Comparison of ENCODE assay signal across 30 cellular contexts in the genomic region with DNA sequence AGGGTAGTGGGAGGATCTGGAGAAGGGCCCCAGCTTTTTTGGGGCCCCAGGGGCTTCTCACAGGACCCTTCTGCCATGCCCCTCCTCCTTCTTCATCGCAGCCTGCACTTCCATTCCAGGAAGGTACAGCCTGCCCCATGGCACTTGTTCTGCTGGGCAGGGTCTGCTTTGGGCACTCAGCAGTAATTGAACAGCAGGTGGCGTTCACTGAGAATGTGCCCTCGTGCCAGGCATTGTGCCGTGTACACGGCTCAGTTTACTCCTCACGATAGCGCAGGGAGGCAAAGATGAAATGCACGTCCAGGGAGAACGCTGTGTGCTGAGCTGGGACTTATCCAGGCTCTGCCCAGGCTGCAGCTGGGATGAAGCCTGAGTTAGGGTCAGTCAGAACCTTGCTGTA. TPM values are rescaled to one million over a fixed set of nuclear protein-coding genes. Genes with fewer than 3 reads are reported as not detected.
A peak's percentile ranks its signal among the peaks of the same experiment; 100 is the strongest.
DNase-seq lines count a peak whose midpoint lies in the region; ATAC-seq, FAIRE-seq and TF ChIP-seq lines count a peak whose summit lies in the region.
"Had no signal": no experiment of that assay in that cellular context is flagged by ENCODE, and none has a peak within 500 bp of the region (broad histone marks: within the 10 kb centered on the region; RNA-seq: fewer than 3 reads in every experiment).

No MANE protein-coding gene starts in this region.

- no peak overlapping the region for H4K5ac ChIP-seq in H9 (ENCODE audit: insufficient read length, low read depth, low read length)

- no peaks in the 10 kb centered on the region; the same call in 1 of the 2 replicates for H3K27me3 Mint-ChIP-seq in H9 (ENCODE audit: low read depth)
- H3K27me3 Mint-ChIP-seq in activated CD4-positive, alpha-beta T cell treated with anti-CD3 and anti-CD28 coated beads, Interleukin-2, amount 10 ng/mL, durations not matched to agents 7 days and 5 days = peaks cover 2% of the 10 kb centered on the region

- POLR2A ChIA-PET in activated CD4-positive, alpha-beta T cell treated with anti-CD3 and anti-CD28 coated beads, Interleukin-2, amount 10 ng/mL, durations not matched to agents 7 days and 5 days (lab: Charles Lee) = no interaction called here

- H3K23me2 ChIP-seq in H9 (ENCODE audit: insufficient read length, low read depth, low read length, poor library complexity, severe bottlenecking) = no peaks in the 10 kb centered on the region

- no peak overlapping the region for H3K4me2 ChIP-seq in H9 (ENCODE audit: insufficient read depth, insufficient read length, low read length)
- H3K4me2 ChIP-seq in OCI-LY1 (ENCODE audit: low read length) = no peak overlapping the region
- H3K4me2 ChIP-seq in osteoblast (ENCODE audit: insufficient read depth, low read length) = no peak overlapping the region
- H3K4me2 ChIP-seq: KMS-11, smooth muscle cell had no signal

- H2BK15ac ChIP-seq in H9 (ENCODE audit: low read depth, low read length) = no peak overlapping the region

- CTCF ChIA-PET in activated CD4-positive, alpha-beta T cell treated with anti-CD3 and anti-CD28 coated beads, Interleukin-2, amount 10 ng/mL, durations not matched to agents 7 days and 5 days (lab: Charles Lee) = no interaction called here

- no peak overlapping the region for H3K27ac Mint-ChIP-seq in H9
- no peak overlapping the region for H3K27ac Mint-ChIP-seq in activated CD4-positive, alpha-beta T cell treated with anti-CD3 and anti-CD28 coated beads, Interleukin-2, amount 10 ng/mL, durations not matched to agents 7 days and 5 days
- H3K27ac Mint-ChIP-seq: CD8-positive, alpha-beta T cell had no signal

- H3K27ac ChIP-seq in H9 (ENCODE audit: insufficient read length, low read depth, low read length) (no peak overlapping the region), OCI-LY1 (ENCODE audit: low read depth, low read length, poor library complexity, severe bottlenecking) (no peak overlapping the region), kidney (ENCODE audit: low read depth in 2 of 2, low read length in 2 of 2) (no peak overlapping the region), osteoblast (ENCODE audit: low read depth, low read length) (no peak overlapping the region)
- H3K27ac ChIP-seq: dorsolateral prefrontal cortex, heart left ventricle, KMS-11, thoracic aorta, vagina had no signal

- H3K56ac ChIP-seq in H9 (ENCODE audit: insufficient read length, low read depth, low read length) = no peak overlapping the region

- intact Hi-C loops in kidney (cut with DNase I) (no loop called here), Right ventricle myocardium superior (cut with DNase I) (no loop called here)

- H3K9me3 Mint-ChIP-seq in H9 = peaks cover 5 to 8% of the 10 kb centered on the region in 2 experiments
- no peaks in the 10 kb centered on the region for H3K9me3 Mint-ChIP-seq in activated CD4-positive, alpha-beta T cell treated with anti-CD3 and anti-CD28 coated beads, Interleukin-2, amount 10 ng/mL, durations not matched to agents 7 days and 5 days
- H3K9me3 Mint-ChIP-seq: CD8-positive, alpha-beta T cell had no signal

- TF ChIP-seq CTCF in GM06990 (IDR thresholded peaks at IDR 0.05; ENCODE audit: insufficient read depth, low read length, poor library complexity, severe bottlenecking) = peak; percentile 34
- TF ChIP-seq CTCF in H9 (conservative IDR thresholded peaks at IDR 0.05) = 0 out of 3 replicates have a peak, but pooled peaks have one; percentile 17
- peak; percentile 38; the same call in 1 of the 2 replicates for TF ChIP-seq CTCF in OCI-LY1 (IDR thresholded peaks at IDR 0.05; ENCODE audit: low read length)
- peak; percentile 21 for TF ChIP-seq CTCF in kidney (IDR thresholded peaks at IDR 0.05; ENCODE audit: borderline replicate concordance, extremely low read depth, insufficient read depth)
- no peak for TF ChIP-seq CTCF in osteoblast (IDR thresholded peaks at IDR 0.05; ENCODE audit: extremely low read depth, low read depth, low read length)

- H3K4me3 ChIP-seq in GM06990 (replicated peaks; ENCODE audit: low read depth, low read length) (no peak overlapping the region), OCI-LY1 (ENCODE audit: low read depth, low read length, poor library complexity, severe bottlenecking) (no peak overlapping the region), kidney (ENCODE audit: low read length in 2 of 2) (no peak overlapping the region), osteoblast (ENCODE audit: insufficient read depth, low read length) (no peak overlapping the region)
- H3K4me3 ChIP-seq: dorsolateral prefrontal cortex, HAP-1, heart left ventricle, smooth muscle cell, thoracic aorta, vagina had no signal

- ATAC-seq in Right ventricle myocardium superior (ENCODE audit: poor library complexity) = no peak
- ATAC-seq: CD8-positive, alpha-beta T cell had no signal

- H3K23ac ChIP-seq in H9 (ENCODE audit: insufficient read length, low read depth, low read length) = no peak overlapping the region

- no peaks in the 10 kb centered on the region for H3K9me2 ChIP-seq in OCI-LY1 (ENCODE audit: low read depth, low read length)

- no CpG with 5 or more reads among the region's 9 CpGs for WGBS in H9 (ENCODE audit: extremely low coverage, insufficient read length, low lambda C conversion rate)

- H3K27me3 ChIP-seq in GM06990 (replicated peaks; ENCODE audit: control insufficient read depth, insufficient read depth, low read length) = no peaks in the 10 kb centered on the region; the same call in 1 of the 2 replicates
- H3K27me3 ChIP-seq in H9 (ENCODE audit: insufficient read depth, low read length) = no peaks in the 10 kb centered on the region
- H3K27me3 ChIP-seq in OCI-LY1 (ENCODE audit: insufficient read depth, low read length) = 0 out of 2 replicates have a peak, but pooled peaks cover 5% of the 10 kb centered on the region
- peaks cover 3% of the 10 kb centered on the region for H3K27me3 ChIP-seq in osteoblast (ENCODE audit: insufficient read depth, low read length)
- H3K27me3 ChIP-seq: dorsolateral prefrontal cortex, heart left ventricle, vagina had no signal

- H3K4ac ChIP-seq in H9 (ENCODE audit: low read depth, low read length) = no peak overlapping the region

- no peak overlapping the region for H3T11ph ChIP-seq in H9 (ENCODE audit: low read length)

- peak overlapping the region; percentile 45 for H4K8ac ChIP-seq in H9 (replicated peaks; ENCODE audit: insufficient read length, low read depth, low read length)

- no peaks in the 10 kb centered on the region for H3K4me1 Mint-ChIP-seq in H9
- no peaks in the 10 kb centered on the region for H3K4me1 Mint-ChIP-seq in activated CD4-positive, alpha-beta T cell treated with anti-CD3 and anti-CD28 coated beads, Interleukin-2, amount 10 ng/mL, durations not matched to agents 7 days and 5 days

- no peaks in the 10 kb centered on the region for H3K4me1 ChIP-seq in H9 (ENCODE audit: insufficient read depth, low read length)
- H3K4me1 ChIP-seq in OCI-LY1 (ENCODE audit: insufficient read depth, low read length, severe bottlenecking) = no peaks in the 10 kb centered on the region
- H3K4me1 ChIP-seq in kidney (ENCODE audit: control insufficient read depth in 1 of 2, insufficient read depth in 1 of 2, low read depth in 1 of 2, low read length in 2 of 2) = no peaks in the 10 kb centered on the region
- H3K4me1 ChIP-seq in osteoblast (ENCODE audit: insufficient read depth, low read length) = no peaks in the 10 kb centered on the region
- H3K4me1 ChIP-seq: HAP-1, vagina had no signal

- H3K18ac ChIP-seq in H9 (ENCODE audit: insufficient read length, low read depth, low read length) = no peak overlapping the region

- no peak overlapping the region for H2BK12ac ChIP-seq in H9 (ENCODE audit: insufficient read length, low read depth, low read length)

- no peak overlapping the region for H4K91ac ChIP-seq in H9 (ENCODE audit: insufficient read length, low read depth, low read length)

- no peaks in the 10 kb centered on the region for H3F3A ChIP-seq in OCI-LY1 (ENCODE audit: insufficient read depth, low read length)

- H3K9ac ChIP-seq in H9 (ENCODE audit: extremely low read depth, insufficient read length, low read length) = no peak overlapping the region
- no peak overlapping the region for H3K9ac ChIP-seq in OCI-LY1 (ENCODE audit: low read length)
- no peak overlapping the region for H3K9ac ChIP-seq in kidney (ENCODE audit: low read length in 2 of 2)
- H3K9ac ChIP-seq: KMS-11 had no signal

- H3K79me1 ChIP-seq in H9 (ENCODE audit: insufficient read depth, low read depth, low read length, poor library complexity, severe bottlenecking) = no peaks in the 10 kb centered on the region

- peaks cover 0 to 13% (median 0%) of the 10 kb centered on the region in 3 experiments; a peak in 2 of 7 replicates for H3K36me3 Mint-ChIP-seq in H9 (ENCODE audit: insufficient read depth in 1 of 3, low read depth in 3 of 3)
- no peaks in the 10 kb centered on the region for H3K36me3 Mint-ChIP-seq in activated CD4-positive, alpha-beta T cell treated with anti-CD3 and anti-CD28 coated beads, Interleukin-2, amount 10 ng/mL, durations not matched to agents 7 days and 5 days (ENCODE audit: low read depth)
- H3K36me3 Mint-ChIP-seq: CD8-positive, alpha-beta T cell had no signal

- H2BK5ac ChIP-seq in H9 (ENCODE audit: insufficient read length, low read length) = no peak overlapping the region

- no peak overlapping the region for H2AK5ac ChIP-seq in H9 (ENCODE audit: insufficient read length, low read length)

- no peak for FAIRE-seq in kidney (lab: Jason Lieb, UNC)
- FAIRE-seq: GM18507 had no signal

- no peak overlapping the region for H2BK20ac ChIP-seq in H9 (ENCODE audit: low read depth, low read length, poor library complexity, severe bottlenecking)

- H3K9me3 ChIP-seq in H9 (ENCODE audit: control insufficient read depth, low read depth, low read length) = no peaks in the 10 kb centered on the region
- H3K9me3 ChIP-seq in OCI-LY1 (ENCODE audit: low read length) = no peaks in the 10 kb centered on the region
- H3K9me3 ChIP-seq in kidney (ENCODE audit: control insufficient read depth in 1 of 2, low read length in 2 of 2) = no peaks in the 10 kb centered on the region
- H3K9me3 ChIP-seq in osteoblast (ENCODE audit: low read depth, low read length) = no peaks in the 10 kb centered on the region
- H3K9me3 ChIP-seq: HAP-1, thoracic aorta, vagina had no signal

- H3K36me3 ChIP-seq in GM06990 (ENCODE audit: control insufficient read depth, insufficient read depth, low read length) (no peaks in the 10 kb centered on the region), OCI-LY1 (ENCODE audit: insufficient read depth, low read length) (no peaks in the 10 kb centered on the region), kidney (ENCODE audit: control insufficient read depth in 1 of 2, insufficient read depth in 2 of 2, low read length in 2 of 2) (no peaks in the 10 kb centered on the region), osteoblast (ENCODE audit: insufficient read depth, low read length) (no peaks in the 10 kb centered on the region)
- H3K36me3 ChIP-seq: HAP-1, heart left ventricle, thoracic aorta, vagina had no signal

- H2AFZ ChIP-seq in H9 (ENCODE audit: low read length) (no peak overlapping the region), OCI-LY1 (ENCODE audit: low read length) (no peak overlapping the region), osteoblast (ENCODE audit: low read length) (no peak overlapping the region)

- no peak overlapping the region for H2BK120ac ChIP-seq in H9 (ENCODE audit: low read depth, low read length, poor library complexity, severe bottlenecking)

- no peak overlapping the region for H3K4me3 Mint-ChIP-seq in H9
- H3K4me3 Mint-ChIP-seq in activated CD4-positive, alpha-beta T cell treated with anti-CD3 and anti-CD28 coated beads, Interleukin-2, amount 10 ng/mL, durations not matched to agents 7 days and 5 days = no peak overlapping the region
- H3K4me3 Mint-ChIP-seq: CD8-positive, alpha-beta T cell had no signal

- no peak for DNase-seq in GM06990 (ENCODE audit: extremely low read depth, insufficient read length)
- no peak for DNase-seq in H9
- no peak for DNase-seq in kidney
- DNase-seq in osteoblast (ENCODE audit: insufficient read length, low spot score, missing footprints) = no peak
- no peak for DNase-seq in Right ventricle myocardium superior
- no peak for DNase-seq in activated CD4-positive, alpha-beta T cell treated with anti-CD3 and anti-CD28 coated beads, Interleukin-2, amount 10 ng/mL, durations not matched to agents 7 days and 5 days
- DNase-seq: activated CD4-positive, CD25-positive, alpha-beta regulatory T cell treated with anti-CD3 and anti-CD28 coated beads, Interleukin-2, amount 50 U/mL, for 72 hours; activated naive CD4-positive, alpha-beta T cell treated with anti-CD3 and anti-CD28 coated beads, Interleukin-2, amount 50 U/mL, for 16 hours; activated T-cell treated with anti-CD3 and anti-CD28 coated beads, Interleukin-2, amount 50 U/mL, for 48 hours; aorta; CD8-positive, alpha-beta T cell; central memory CD4-positive, alpha-beta T cell; dorsolateral prefrontal cortex; heart left ventricle; left colon; mesenchymal stem cell; NCI-H1105; NCI-H2029; NCI-H446 treated with DMSO at 0.1 percent for 48 hours; stimulated activated CD4-positive, alpha-beta T cell treated with anti-CD3 and anti-CD28 coated beads, Interleukin-2, amount 100 ng/mL, for 48 hours; stimulated activated naive CD4-positive, alpha-beta T cell treated with Interleukin-2 at 50 U/mL for 16 hours had no signal

- H3K14ac ChIP-seq in H9 (ENCODE audit: insufficient read depth, low read length) = no peak overlapping the region

- H4K20me1 ChIP-seq in H9 (ENCODE audit: control insufficient read depth, insufficient read depth, insufficient read length) (no peaks in the 10 kb centered on the region), OCI-LY1 (ENCODE audit: insufficient read depth, low read length) (no peaks in the 10 kb centered on the region), osteoblast (ENCODE audit: insufficient read depth, low read length) (no peaks in the 10 kb centered on the region)

- H3K79me2 ChIP-seq in H9 (ENCODE audit: insufficient read depth, low read length) (no peaks in the 10 kb centered on the region), OCI-LY1 (ENCODE audit: insufficient read depth, low read length) (no peaks in the 10 kb centered on the region), osteoblast (ENCODE audit: insufficient read depth, low read length) (no peaks in the 10 kb centered on the region)

RNA-seq across cellular contexts. Expression of gene ASB18, which starts 54.8 kb away (rescaled TPM):
- not detected in 2 replicates for total RNA-seq in H9 (2021)
- total RNA-seq in kidney = not detected
- polyA plus RNA-seq in kidney (ENCODE audit: insufficient read depth, low read depth, low replicate concordance) = not detected
- total RNA-seq in osteoblast = under 0.01 TPM in 1 of 2 replicates, not detected in the other
- 4.5 TPM for total RNA-seq in Right ventricle myocardium superior
- not detected for total RNA-seq in activated CD4-positive, alpha-beta T cell treated with anti-CD3 and anti-CD28 coated beads, Interleukin-2, amount 10 ng/mL, durations not matched to agents 7 days and 5 days
- total RNA-seq: activated CD8-positive, alpha-beta memory T cell treated with anti-CD3 and anti-CD28 coated beads for 36 hours; aorta; CD8-positive, alpha-beta T cell; HT1080; left colon; smooth muscle cell; thoracic aorta; vagina had no signal
- polyA plus RNA-seq: aorta had no signal
